ENCODE assay signal across 1 cellular context in the genomic region with DNA sequence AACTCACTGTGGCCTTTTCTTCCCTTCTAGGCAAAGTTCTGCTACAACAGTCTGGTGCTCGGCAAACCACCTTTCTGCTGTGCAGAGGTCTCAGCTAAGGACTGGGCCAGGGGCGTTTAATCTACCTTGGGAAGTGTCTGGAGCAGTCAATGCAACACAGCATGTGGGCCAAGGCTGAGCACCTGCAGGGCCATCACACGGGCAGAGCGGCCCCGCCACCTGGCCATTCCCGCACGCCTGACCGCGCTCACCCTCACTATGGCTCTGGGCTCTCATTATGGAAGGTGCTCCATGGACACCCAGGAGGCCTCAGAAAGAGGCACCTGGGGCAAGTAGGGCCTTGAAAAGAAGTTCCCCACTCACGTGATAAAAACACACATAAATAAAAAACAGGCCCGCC.
TF ChIP-seq lines count a peak whose summit lies in the region.

No MANE protein-coding gene starts in this region.

TF ChIP-seq in H1, 55 proteins besides CTCF, POLR2A, EP300 and RAD21:
- TF ChIP-seq KDM5A (IDR thresholded peaks at IDR 0.05; ENCODE audit: low read length) (no peak), SP2 (IDR thresholded peaks at IDR 0.05; ENCODE audit: low read length) (no peak), BCL11A (IDR thresholded peaks at IDR 0.05; ENCODE audit: low read depth in 2 of 2, low read length in 2 of 2) (no peak), SIX5 (IDR thresholded peaks at IDR 0.05; ENCODE audit: low read depth, low read length) (no peak)
TF ChIP-seq in H1: peak in this region for 0.
